In genomic region chr19:57240311-57241090, GRCh38 we compare ENCODE assay signal across 8 cellular contexts. TPM values are rescaled to one million over a fixed set of nuclear protein-coding genes. Genes with fewer than 3 reads are reported as not detected.
A peak's percentile ranks its signal among the peaks of the same experiment; 100 is the strongest.
DNase-seq lines count a peak whose midpoint lies in the region; ATAC-seq, FAIRE-seq and TF ChIP-seq lines count a peak whose summit lies in the region.

Gene ZNF805, plus strand, starts transcription at chr19:57240632. Its CDS starts 260 bp downstream, at chr19:57240892.

- intact Hi-C loops in pancreas (cut with DNase I) (no loop called here), thyroid gland (cut with DNase I) (no loop called here)

- peak within 1 kb of the TSS; percentile 72 for H3K4me3 ChIP-seq in GM12875 (ENCODE audit: low read depth, low read length)
- peak within 1 kb of the TSS; percentile 86 for H3K4me3 ChIP-seq in adipocyte (ENCODE audit: low read length)
- H3K4me3 ChIP-seq in cardiac muscle cell: peak within 1 kb of the TSS; percentile 57
- peak within 1 kb of the TSS; percentile 64 to 93 (median 84) for H3K4me3 ChIP-seq in pancreas
- peak within 1 kb of the TSS; percentile 77 to 98 (median 94) for H3K4me3 ChIP-seq in thyroid gland (replicated peaks in 1 of 3)

- TF ChIP-seq POLR2A in thyroid gland (IDR thresholded peaks at IDR 0.05): peak in 1 of 2 donors; percentile 68

- no peaks in the 10 kb centered on the region for H3K9me3 ChIP-seq in adipocyte (ENCODE audit: control insufficient read depth, low read length)
- H3K9me3 ChIP-seq in cardiac muscle cell (ENCODE audit: low read depth): no peaks in the 10 kb centered on the region
- no peaks in the 10 kb centered on the region for H3K9me3 ChIP-seq in pancreas
- H3K9me3 ChIP-seq in thyroid gland: no peaks in the 10 kb centered on the region

- ATAC-seq in HG02763 (IDR thresholded peaks at IDR 0.05; ENCODE audit: unreplicated experiment) (peak; percentile 91), pancreas (peak; percentile 98 to 99 (median 99))

- TF ChIP-seq CTCF in GM12875 (IDR thresholded peaks at IDR 0.05; ENCODE audit: borderline replicate concordance, insufficient read depth, low read depth, low read length) (no peak), cardiac muscle cell (IDR thresholded peaks at IDR 0.05; ENCODE audit: low read depth, low read length) (no peak), pancreas (IDR thresholded peaks at IDR 0.05) (no peak), thyroid gland (IDR thresholded peaks at IDR 0.05) (peak in 3 of 6 experiments; percentile 5 to 22 (median 11))

- FAIRE-seq in pancreas (lab: Jason Lieb, UNC): peak; percentile 86

- peaks cover 19% of the 10 kb centered on the region for H3K4me1 ChIP-seq in adipocyte (ENCODE audit: control insufficient read depth, insufficient read depth, low read length)
- H3K4me1 ChIP-seq in cardiac muscle cell (ENCODE audit: low read depth): peaks cover 12% of the 10 kb centered on the region
- H3K4me1 ChIP-seq in pancreas: peaks cover 11 to 15% (median 14%) of the 10 kb centered on the region in 3 donors
- peaks cover 11 to 14% of the 10 kb centered on the region in 2 donors for H3K4me1 ChIP-seq in thyroid gland

- 0% methylated on average over 56 to 61 of the region's 61 CpGs for WGBS in pancreas, 2 donors
- WGBS in thyroid gland, 2 donors: 1 to 7% methylated on average over 28 to 31 of the region's 61 CpGs

- peak within 1 kb of the TSS; percentile 89 for H3K9ac ChIP-seq in adipocyte (ENCODE audit: low read length)

- H3K27me3 ChIP-seq in adipocyte (replicated peaks; ENCODE audit: control insufficient read depth, insufficient read depth, low read length) (no peaks in the 10 kb centered on the region), cardiac muscle cell (no peaks in the 10 kb centered on the region), pancreas (no peaks in the 10 kb centered on the region), thyroid gland (no peaks in the 10 kb centered on the region)

- H3K36me3 ChIP-seq in adipocyte (ENCODE audit: control insufficient read depth, insufficient read depth, low read length, severe bottlenecking) (peaks cover 15% of the 10 kb centered on the region), cardiac muscle cell (peaks cover 6% of the 10 kb centered on the region), pancreas (peaks cover 0 to 12% (median 0%) of the 10 kb centered on the region in 3 donors), thyroid gland (peaks cover 10 to 12% of the 10 kb centered on the region in 2 donors)

- peak; percentile 44 for DNase-seq in NCI-H1417 treated with DMSO at 0.1 percent for 48 hours (lab: John Stamatoyannopoulos, UW)
- DNase-seq in SW 1271 (lab: John Stamatoyannopoulos, UW): peak; percentile 75 to 82
- peak; percentile 96 for DNase-seq in adipocyte (ENCODE audit: low read depth)
- peak; percentile 95 to 96 for DNase-seq in cardiac muscle cell (ENCODE audit: low read depth in 1 of 2, low spot score in 1 of 2)
- DNase-seq in pancreas: peak; percentile 93 to 98 (median 95)
- DNase-seq in thyroid gland: peak; percentile 97 to 98

- H3K27ac ChIP-seq in cardiac muscle cell: peak within 1 kb of the TSS; percentile 96
- H3K27ac ChIP-seq in pancreas: peak within 1 kb of the TSS; percentile 64 to 82 (median 78)
- peak within 1 kb of the TSS; percentile 84 to 85 (median 84) for H3K27ac ChIP-seq in thyroid gland

RNA-seq across cellular contexts. Expression of gene ZNF805, which starts in this region (rescaled TPM):
- 13.7 and 20.2 TPM in 2 replicates for total RNA-seq in cardiac muscle cell
- polyA plus RNA-seq in cardiac muscle cell: 4.8 TPM in 2 replicates
- 1 to 10 TPM; 4.1 to 8.9 (median 5.2) TPM for total RNA-seq in pancreas
- polyA plus RNA-seq in pancreas: under 1 TPM; 0.75 to 0.95 TPM
- 10 to 100 TPM; 16.3 to 27.5 (median 21.0) TPM for total RNA-seq in thyroid gland

Comparison
In these comparisons a context has a peak if more than half of its experiments do, and no peak if none do; other contexts are left out.
1. Peak in every context shown above with its lines: DNase-seq, ATAC-seq, H3K4me3 ChIP-seq and H3K27ac ChIP-seq.
2. DNase-seq: peak in every context shown above with its lines; median percentile 98 in thyroid gland; 96 in adipocyte; 96 in cardiac muscle cell; 95 in pancreas; 78 in SW 1271; 44 in NCI-H1417 treated with DMSO at 0.1 percent for 48 hours.